In the genomic region with DNA sequence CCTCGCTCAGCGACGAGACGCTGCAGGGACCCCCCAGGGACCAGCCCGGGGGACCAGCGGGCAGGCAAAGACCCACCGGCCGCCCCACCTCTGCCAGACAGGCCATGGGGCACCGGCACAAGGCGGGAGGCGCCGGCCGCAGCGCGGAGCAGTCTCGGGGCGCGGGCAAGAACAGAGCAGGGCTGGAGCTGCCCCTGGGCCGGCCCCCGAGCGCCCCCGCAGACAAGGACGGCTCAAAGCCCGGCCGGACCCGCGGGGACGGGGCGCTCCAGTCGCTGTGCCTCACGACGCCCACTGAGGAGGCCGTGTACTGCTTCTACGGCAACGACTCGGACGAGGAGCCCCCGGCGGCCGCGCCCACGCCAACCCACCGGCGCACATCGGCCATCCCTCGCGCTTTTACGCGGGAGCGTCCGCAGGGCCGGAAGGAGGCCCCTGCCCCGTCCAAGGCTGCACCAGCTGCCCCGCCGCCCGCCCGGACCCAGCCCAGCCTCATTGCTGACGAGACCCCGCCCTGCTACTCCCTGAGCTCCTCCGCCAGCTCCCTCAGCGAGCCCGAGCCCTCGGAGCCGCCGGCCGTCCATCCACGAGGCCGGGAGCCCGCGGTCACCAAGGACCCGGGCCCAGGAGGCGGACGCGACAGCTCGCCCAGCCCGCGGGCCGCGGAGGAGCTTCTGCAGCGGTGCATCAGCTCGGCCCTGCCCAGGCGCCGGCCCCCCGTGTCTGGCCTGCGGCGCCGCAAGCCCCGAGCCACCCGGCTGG, we compare ENCODE assay signal across 1 cellular context.
A peak's percentile ranks its signal among the peaks of the same experiment; 100 is the strongest.
TF ChIP-seq lines count a peak whose summit lies in the region.

No MANE protein-coding gene starts in this region.

TF ChIP-seq in K562, 482 proteins besides CTCF, POLR2A, EP300 and RAD21:
- TF ChIP-seq PML (IDR thresholded peaks at IDR 0.05; ENCODE audit: low read length): no peak
- peak; percentile 12; the same call in 1 of the 2 replicates for TF ChIP-seq RBFOX2 (IDR thresholded peaks at IDR 0.05; ENCODE audit: low read depth, low read length)
- no peak for TF ChIP-seq PPARD (CRISPR knock-in tag; IDR thresholded peaks at IDR 0.05)
- no peak for TF ChIP-seq HSF4 (CRISPR knock-in tag; IDR thresholded peaks at IDR 0.05; ENCODE audit: borderline replicate concordance)
- TF ChIP-seq THRAP3 (IDR thresholded peaks at IDR 0.05; ENCODE audit: borderline replicate concordance): no peak
- TF ChIP-seq ZKSCAN3 (CRISPR knock-in tag; IDR thresholded peaks at IDR 0.05): no peak
- no peak for TF ChIP-seq ZNF830 (CRISPR knock-in tag; IDR thresholded peaks at IDR 0.05)
- no peak for TF ChIP-seq CAMTA2 (CRISPR knock-in tag; conservative IDR thresholded peaks at IDR 0.05)
- no peak for TF ChIP-seq ZNF384 (IDR thresholded peaks at IDR 0.05; ENCODE audit: low read depth, low read length)
